Comparison of ENCODE assay signal across 8 cellular contexts in the genomic region with DNA sequence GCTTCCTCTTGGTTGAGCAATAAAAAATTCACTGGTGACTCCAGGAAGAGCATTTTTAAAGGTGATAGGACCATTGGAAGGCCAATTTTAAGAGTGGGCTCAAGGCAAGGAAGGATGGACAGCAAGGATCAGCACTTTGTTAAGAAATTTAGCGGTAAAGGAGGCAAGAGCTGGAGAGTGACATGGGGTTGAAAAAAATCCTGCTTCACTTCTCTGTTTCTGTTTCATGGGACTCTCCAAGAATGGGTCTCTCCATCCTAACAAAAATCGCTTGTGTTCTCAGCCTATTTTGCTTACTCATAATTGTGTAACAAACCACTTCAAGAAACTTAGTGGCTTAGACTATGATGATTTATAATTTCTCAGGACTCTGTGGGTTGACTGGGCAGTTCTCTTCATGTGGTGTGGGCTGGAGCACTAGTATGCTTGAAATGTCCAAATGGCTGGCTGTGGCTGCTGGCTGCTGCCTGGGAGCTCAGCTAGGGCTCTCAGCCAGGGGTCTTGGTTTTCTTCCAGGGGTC. TPM values are rescaled to one million over a fixed set of nuclear protein-coding genes. Genes with fewer than 3 reads are reported as not detected.
DNase-seq lines count a peak whose midpoint lies in the region; ATAC-seq, FAIRE-seq and TF ChIP-seq lines count a peak whose summit lies in the region.

No MANE protein-coding gene starts in this region.

- peak; percentile 38 for ATAC-seq in HG02678 (IDR thresholded peaks at IDR 0.05; ENCODE audit: unreplicated experiment)
- peak; percentile 38; the same call in 2 of the 3 replicates for ATAC-seq in SK-N-SH treated with all-trans-retinoic acid at 6 μM for 48 hours
- no peak for ATAC-seq in HG03159 (IDR thresholded peaks at IDR 0.05; ENCODE audit: unreplicated experiment)
- ATAC-seq in HG02763 (IDR thresholded peaks at IDR 0.05; ENCODE audit: unreplicated experiment) = no peak

- no peaks in the 10 kb centered on the region for H3K36me3 ChIP-seq in keratinocyte (ENCODE audit: control insufficient read depth in 2 of 2, extremely low read depth in 1 of 2, insufficient read depth in 2 of 2, low read length in 2 of 2)

- peaks cover 35% of the 10 kb centered on the region for H3K4me1 ChIP-seq in keratinocyte (ENCODE audit: control insufficient read depth, extremely low read depth, insufficient read depth, low read length)

- H2AFZ ChIP-seq in keratinocyte (ENCODE audit: control insufficient read depth, low read length) = no peak overlapping the region

- no peaks in the 10 kb centered on the region for H3K79me2 ChIP-seq in keratinocyte (ENCODE audit: control insufficient read depth, insufficient read depth, low read length)

- H3K9me1 ChIP-seq in keratinocyte (ENCODE audit: control insufficient read depth, extremely low read depth, insufficient read depth, low read length) = no peaks in the 10 kb centered on the region

- no peak for TF ChIP-seq CTCF in keratinocyte (optimal IDR thresholded peaks at IDR 0.05 in 1 of 3, IDR thresholded peaks at IDR 0.05 in 1 of 3, conservative IDR thresholded peaks at IDR 0.05 in 1 of 3; ENCODE audit: extremely low read depth in 1 of 3, insufficient read depth in 2 of 3, low read length in 3 of 3)

- H3K4me2 ChIP-seq in keratinocyte (ENCODE audit: control insufficient read depth, extremely low read depth, insufficient read depth, low read depth, low read length) = peak overlapping the region; percentile 61

- H4K20me1 ChIP-seq in keratinocyte (ENCODE audit: control insufficient read depth, extremely low read depth, insufficient read depth, low read length) = no peaks in the 10 kb centered on the region

- no peaks in the 10 kb centered on the region for H3K9me3 ChIP-seq in keratinocyte (ENCODE audit: control insufficient read depth, low read depth, low read length)

- dilution Hi-C loops in keratinocyte (cut with MboI; ENCODE audit: extremely low pct_ligation_motif_present, low sequenced_read_pairs) = no loop called here

- H3K4me3 ChIP-seq in keratinocyte (ENCODE audit: control insufficient read depth in 2 of 3, extremely low read depth in 1 of 3, insufficient read depth in 2 of 3, low read depth in 1 of 3, low read length in 3 of 3) = no peak overlapping the region

- peak overlapping the region; percentile 42 for H3K27ac ChIP-seq in keratinocyte (ENCODE audit: control insufficient read depth, insufficient read depth, low read length)

- peak; percentile 67 for FAIRE-seq in keratinocyte (lab: Jason Lieb, UNC)

- DNase-seq in CD1c-positive myeloid dendritic cell (ENCODE audit: extremely low spot score) (peak; percentile 92), keratinocyte (ENCODE audit: low read depth, low spot score) (peak; percentile 23), Ammon's horn (ENCODE audit: low spot score) (no peak)
- no peak for DNase-seq in activated CD4-positive, CD25-positive, alpha-beta regulatory T cell (lab: John Stamatoyannopoulos, UW)

- no peaks in the 10 kb centered on the region for H3K27me3 ChIP-seq in keratinocyte (ENCODE audit: control insufficient read depth, extremely low read depth, insufficient read depth, low read length)

- no peak overlapping the region for H3K9ac ChIP-seq in keratinocyte (ENCODE audit: control insufficient read depth, extremely low read depth, insufficient read depth, low read length)

TF ChIP-seq in SK-N-SH treated with all-trans-retinoic acid at 6 μM for 48 hours, 23 proteins besides CTCF, POLR2A, EP300 and RAD21:
- no peak for TF ChIP-seq PPARA (CRISPR knock-in tag; IDR thresholded peaks at IDR 0.05; ENCODE audit: borderline replicate concordance)
- TF ChIP-seq OSR1 (CRISPR knock-in tag; IDR thresholded peaks at IDR 0.05) = no peak
- TF ChIP-seq POU6F1 (CRISPR knock-in tag; IDR thresholded peaks at IDR 0.05; ENCODE audit: borderline replicate concordance, low read depth) = no peak
- no peak for TF ChIP-seq RARB (CRISPR knock-in tag; IDR thresholded peaks at IDR 0.05)
- TF ChIP-seq ZNF70 (CRISPR knock-in tag; IDR thresholded peaks at IDR 0.05) = no peak
- TF ChIP-seq, protein P1, sequence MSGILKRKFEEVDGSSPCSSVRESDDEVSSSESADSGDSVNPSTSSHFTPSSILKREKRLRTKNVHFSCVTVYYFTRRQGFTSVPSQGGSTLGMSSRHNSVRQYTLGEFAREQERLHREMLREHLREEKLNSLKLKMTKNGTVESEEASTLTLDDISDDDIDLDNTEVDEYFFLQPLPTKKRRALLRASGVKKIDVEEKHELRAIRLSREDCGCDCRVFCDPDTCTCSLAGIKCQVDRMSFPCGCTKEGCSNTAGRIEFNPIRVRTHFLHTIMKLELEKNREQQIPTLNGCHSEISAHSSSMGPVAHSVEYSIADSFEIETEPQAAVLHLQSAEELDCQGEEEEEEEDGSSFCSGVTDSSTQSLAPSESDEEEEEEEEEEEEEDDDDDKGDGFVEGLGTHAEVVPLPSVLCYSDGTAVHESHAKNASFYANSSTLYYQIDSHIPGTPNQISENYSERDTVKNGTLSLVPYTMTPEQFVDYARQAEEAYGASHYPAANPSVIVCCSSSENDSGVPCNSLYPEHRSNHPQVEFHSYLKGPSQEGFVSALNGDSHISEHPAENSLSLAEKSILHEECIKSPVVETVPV (CRISPR knock-in tag; IDR thresholded peaks at IDR 0.05) = no peak
- TF ChIP-seq TCF4 (CRISPR knock-in tag; IDR thresholded peaks at IDR 0.05; ENCODE audit: borderline replicate concordance) = no peak
- TF ChIP-seq TOX (CRISPR knock-in tag; IDR thresholded peaks at IDR 0.05; ENCODE audit: borderline replicate concordance) = no peak
- TF ChIP-seq, protein P2, sequence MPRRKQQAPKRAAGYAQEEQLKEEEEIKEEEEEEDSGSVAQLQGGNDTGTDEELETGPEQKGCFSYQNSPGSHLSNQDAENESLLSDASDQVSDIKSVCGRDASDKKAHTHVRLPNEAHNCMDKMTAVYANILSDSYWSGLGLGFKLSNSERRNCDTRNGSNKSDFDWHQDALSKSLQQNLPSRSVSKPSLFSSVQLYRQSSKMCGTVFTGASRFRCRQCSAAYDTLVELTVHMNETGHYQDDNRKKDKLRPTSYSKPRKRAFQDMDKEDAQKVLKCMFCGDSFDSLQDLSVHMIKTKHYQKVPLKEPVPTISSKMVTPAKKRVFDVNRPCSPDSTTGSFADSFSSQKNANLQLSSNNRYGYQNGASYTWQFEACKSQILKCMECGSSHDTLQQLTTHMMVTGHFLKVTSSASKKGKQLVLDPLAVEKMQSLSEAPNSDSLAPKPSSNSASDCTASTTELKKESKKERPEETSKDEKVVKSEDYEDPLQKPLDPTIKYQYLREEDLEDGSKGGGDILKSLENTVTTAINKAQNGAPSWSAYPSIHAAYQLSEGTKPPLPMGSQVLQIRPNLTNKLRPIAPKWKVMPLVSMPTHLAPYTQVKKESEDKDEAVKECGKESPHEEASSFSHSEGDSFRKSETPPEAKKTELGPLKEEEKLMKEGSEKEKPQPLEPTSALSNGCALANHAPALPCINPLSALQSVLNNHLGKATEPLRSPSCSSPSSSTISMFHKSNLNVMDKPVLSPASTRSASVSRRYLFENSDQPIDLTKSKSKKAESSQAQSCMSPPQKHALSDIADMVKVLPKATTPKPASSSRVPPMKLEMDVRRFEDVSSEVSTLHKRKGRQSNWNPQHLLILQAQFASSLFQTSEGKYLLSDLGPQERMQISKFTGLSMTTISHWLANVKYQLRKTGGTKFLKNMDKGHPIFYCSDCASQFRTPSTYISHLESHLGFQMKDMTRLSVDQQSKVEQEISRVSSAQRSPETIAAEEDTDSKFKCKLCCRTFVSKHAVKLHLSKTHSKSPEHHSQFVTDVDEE (CRISPR knock-in tag; IDR thresholded peaks at IDR 0.05) = no peak
- no peak for TF ChIP-seq BACH2 (CRISPR knock-in tag; IDR thresholded peaks at IDR 0.05; ENCODE audit: borderline replicate concordance)
- TF ChIP-seq ZNF8 (CRISPR knock-in tag; IDR thresholded peaks at IDR 0.05) = no peak

RNA-seq across cellular contexts. Expression of gene ZNRF2, which starts 59.8 kb away (rescaled TPM):
- 4.0 to 7.0 TPM (median 6.0 TPM) in 3 replicates for polyA plus RNA-seq in keratinocyte
- 1.9 TPM for polyA plus RNA-seq in keratinocyte (2011; ENCODE audit: low read depth)
- polyA plus RNA-seq in keratinocyte (2011; cell fraction: cytosol; rRNA removed) = 3.2 and 6.6 TPM in 2 replicates
- polyA plus RNA-seq in keratinocyte (2011; cell fraction: nucleus; rRNA removed) = 3.8 and 4.2 TPM in 2 replicates
- 4.7 TPM in 2 replicates for polyA plus RNA-seq in keratinocyte (2012; ENCODE audit: low replicate concordance)
- polyA minus RNA-seq in keratinocyte = 0.43 to 6.5 TPM (median 3.9 TPM) in 3 replicates
- 12.1 TPM for polyA minus RNA-seq in keratinocyte (2011; cell fraction: cytosol; rRNA and poly(A)+ RNA removed)
- polyA minus RNA-seq in keratinocyte (2011; cell fraction: nucleus; rRNA and poly(A)+ RNA removed) = 9.5 and 11.9 TPM in 2 replicates

Comparison
In these comparisons a context has a peak if more than half of its experiments do, and no peak if none do; other contexts are left out.
1. DNase-seq: peak in CD1c-positive myeloid dendritic cell (single experiment) and keratinocyte (single experiment); none in activated CD4-positive, CD25-positive, alpha-beta regulatory T cell (0 of 4) and Ammon's horn (single experiment).
2. ATAC-seq: peak in HG02678 (single experiment) and SK-N-SH treated with all-trans-retinoic acid at 6 μM for 48 hours (single experiment); none in HG03159 (single experiment) and HG02763 (single experiment).